ENCODE assay signal across 1 cellular context in genomic region chr17:57440522-57441269, GRCh38.
TF ChIP-seq lines count a peak whose summit lies in the region.

No MANE protein-coding gene starts in this region.

TF ChIP-seq in SK-N-SH, 30 proteins besides CTCF, POLR2A, EP300 and RAD21 (continued from another document):
- TF ChIP-seq REST (IDR thresholded peaks at IDR 0.05; ENCODE audit: low read depth, low read length), result no peak
- TF ChIP-seq GATA2 (CRISPR knock-in tag; IDR thresholded peaks at IDR 0.05), result no peak; the same call in none of the 2 replicates
- peak; percentile 60 for TF ChIP-seq CHD2 (IDR thresholded peaks at IDR 0.05; ENCODE audit: low read length, partially characterized antibody)
- TF ChIP-seq USF2 (IDR thresholded peaks at IDR 0.05; ENCODE audit: borderline replicate concordance, low read depth, low read length), result no peak
